12 cellular contexts compared by ENCODE assay signal in genomic region chr6:44266347-44266746, GRCh38. TPM values are rescaled to one million over a fixed set of nuclear protein-coding genes. Genes with fewer than 3 reads are reported as not detected.
DNase-seq lines count a peak whose midpoint lies in the region; ATAC-seq and TF ChIP-seq lines count a peak whose summit lies in the region.
"Had no signal": no experiment of that assay in that cellular context is flagged by ENCODE, and none has a peak within 500 bp of the region (broad histone marks: within the 10 kb centered on the region; RNA-seq: fewer than 3 reads in every experiment).

No MANE protein-coding gene starts in this region.

- POLR2A ChIA-PET in MCF 10A (lab: Yijun Ruan, JAX) = interaction anchor here (0.6 to 4.2 kb wide), 2 partner anchors 73 to 1510 kb away, joined by 6 to 17 read pairs; no protein-coding TSS in a partner anchor

- no peak overlapping the region for H3K9ac ChIP-seq in mammary epithelial cell (ENCODE audit: insufficient read depth, low read length)
- H3K9ac ChIP-seq in subcutaneous abdominal adipose tissue (ENCODE audit: low read length in 5 of 5) = no peak overlapping the region
- H3K9ac ChIP-seq: BLaER1 had no signal

- DNase-seq in MCF 10A (ENCODE audit: unreplicated experiment) (no peak), mammary epithelial cell (no peak), middle frontal gyrus (ENCODE audit: extremely low spot score, low spot score) (no peak), NCI-H510A treated with DMSO at 0.1 percent for 48 hours (lab: John Stamatoyannopoulos, UW) (no peak)
- DNase-seq: stimulated activated CD4-positive, alpha-beta T cell treated with anti-CD3 and anti-CD28 coated beads, Interleukin-15, amount 100 ng/mL, for 24 hours had no signal

- H3K9me3 ChIP-seq in mammary epithelial cell (replicated peaks; ENCODE audit: insufficient read depth, low read length) = no peaks in the 10 kb centered on the region
- no peaks in the 10 kb centered on the region for H3K9me3 ChIP-seq in subcutaneous abdominal adipose tissue (ENCODE audit: control insufficient read depth in 5 of 5, low read length in 5 of 5)
- H3K9me3 ChIP-seq: BLaER1, thoracic aorta had no signal

- H4K20me1 ChIP-seq in mammary epithelial cell (ENCODE audit: insufficient read depth, low read length) = no peaks in the 10 kb centered on the region

- H3K36me3 ChIP-seq in mammary epithelial cell (ENCODE audit: insufficient read depth, low read length) = no peaks in the 10 kb centered on the region
- H3K36me3 ChIP-seq in subcutaneous abdominal adipose tissue (ENCODE audit: control insufficient read depth in 5 of 5, insufficient read depth in 5 of 5, low read length in 5 of 5) = peaks cover 0 to 8% (median 4%) of the 10 kb centered on the region in 5 donors
- H3K36me3 ChIP-seq: thoracic aorta had no signal

- H3K4me2 ChIP-seq in mammary epithelial cell (ENCODE audit: insufficient read depth, low read depth, low read length) = no peak overlapping the region

- no peak overlapping the region for H2AFZ ChIP-seq in mammary epithelial cell (ENCODE audit: low read depth, low read length)

- intact Hi-C loops in MCF 10A (cut with micrococcal nuclease) (loop anchor here (5.0 kb wide), 1 partner anchor 191 kb away; no protein-coding TSS in a partner anchor), mammary epithelial cell (cut with micrococcal nuclease) (no loop called here)

- peaks cover 32% of the 10 kb centered on the region for H3K4me1 ChIP-seq in mammary epithelial cell (ENCODE audit: insufficient read depth, low read length)
- peaks cover 10 to 39% (median 29%) of the 10 kb centered on the region in 5 donors for H3K4me1 ChIP-seq in subcutaneous abdominal adipose tissue (ENCODE audit: control insufficient read depth in 5 of 5, insufficient read depth in 5 of 5, low read length in 5 of 5)

- no peaks in the 10 kb centered on the region for H3K36me3 Mint-ChIP-seq in MCF 10A (ENCODE audit: insufficient read depth, unreplicated experiment)
- H3K36me3 Mint-ChIP-seq in activated naive CD8-positive, alpha-beta T cell = no peaks in the 10 kb centered on the region

- WGBS in mammary epithelial cell (ENCODE audit: low coverage, missing lambda C conversion rate) = 89% methylated on average over 3 of the region's 3 CpGs

- H3K27me3 ChIP-seq in mammary epithelial cell (ENCODE audit: insufficient read depth, low read length) (no peaks in the 10 kb centered on the region), subcutaneous abdominal adipose tissue (ENCODE audit: control insufficient read depth in 5 of 5, insufficient read depth in 4 of 5, low read length in 5 of 5) (peaks cover 4 to 26% (median 22%) of the 10 kb centered on the region in 5 donors)

- BruUV-seq in MCF 10A (replicated peaks; lab: Mats Ljungman, UMichigan) = no TSS peak
- BruUV-seq in mammary epithelial cell (replicated peaks; lab: Mats Ljungman, UMichigan) = no TSS peak

- peaks cover 14% of the 10 kb centered on the region for H3K27me3 Mint-ChIP-seq in MCF 10A (ENCODE audit: insufficient read depth, unreplicated experiment)
- peaks cover 1% of the 10 kb centered on the region for H3K27me3 Mint-ChIP-seq in activated naive CD8-positive, alpha-beta T cell

- H3K27ac ChIP-seq in mammary epithelial cell (ENCODE audit: insufficient read depth, low read depth, low read length) = no peak overlapping the region
- H3K27ac ChIP-seq in subcutaneous abdominal adipose tissue (ENCODE audit: low read depth, low read length) = peak overlapping the region; percentile 10
- H3K27ac ChIP-seq: BLaER1, thoracic aorta had no signal

- no peak overlapping the region for H3K4me3 ChIP-seq in mammary epithelial cell (replicated peaks in 1 of 3; ENCODE audit: insufficient read depth in 1 of 3, low read depth in 2 of 3, low read length in 3 of 3)
- H3K4me3 ChIP-seq in subcutaneous abdominal adipose tissue (ENCODE audit: low read depth in 1 of 5, low read length in 5 of 5) = no peak overlapping the region

- no peak for TF ChIP-seq CTCF in MCF 10A (IDR thresholded peaks at IDR 0.05; ENCODE audit: unreplicated experiment)
- no peak for TF ChIP-seq CTCF in mammary epithelial cell (conservative IDR thresholded peaks at IDR 0.05 in 1 of 2, IDR thresholded peaks at IDR 0.05 in 1 of 2; ENCODE audit: extremely low read depth in 1 of 2, insufficient read depth in 1 of 2, low read depth in 1 of 2, low read length in 2 of 2)

- CTCF ChIA-PET in MCF 10A (lab: Yijun Ruan, JAX) = interaction anchor here (0.6 to 5.8 kb wide), 13 partner anchors 9 to 504 kb away, joined by 3 to 214 read pairs (median 4); partner anchors contain the start of gene SLC35B2
- CTCF ChIA-PET in mammary epithelial cell (lab: Charles Lee; ENCODE audit: low non-redundant PET) = interaction anchor here (0.6 to 0.7 kb wide), 2 partner anchors 73 to 559 kb away, joined by 4 read pairs; no protein-coding TSS in a partner anchor

- in situ Hi-C loops in mammary epithelial cell (cut with MboI; ENCODE audit: low sequenced_read_pairs in 2 of 2) = loop anchor here in 1 of 2 donors (5.0 kb wide), 1 partner anchor 76 kb away; the partner anchor contains the start of gene SPATS1

- H3K4me3 Mint-ChIP-seq in MCF 10A (ENCODE audit: unreplicated experiment) = peak overlapping the region; percentile 91
- H3K4me3 Mint-ChIP-seq in activated naive CD8-positive, alpha-beta T cell = peak overlapping the region; percentile 63

- H3K27ac Mint-ChIP-seq in MCF 10A (ENCODE audit: low read depth, unreplicated experiment) = no peak overlapping the region
- peak overlapping the region; percentile 58 for H3K27ac Mint-ChIP-seq in activated naive CD8-positive, alpha-beta T cell

- no peaks in the 10 kb centered on the region for H3K9me3 Mint-ChIP-seq in MCF 10A (ENCODE audit: unreplicated experiment)
- no peaks in the 10 kb centered on the region for H3K9me3 Mint-ChIP-seq in activated naive CD8-positive, alpha-beta T cell (ENCODE audit: low read depth)

- peaks cover 35% of the 10 kb centered on the region for H3K79me2 ChIP-seq in mammary epithelial cell (ENCODE audit: insufficient read depth, low read length)

- peaks cover 23% of the 10 kb centered on the region for H3K4me1 Mint-ChIP-seq in MCF 10A (ENCODE audit: insufficient read depth, unreplicated experiment)
- peaks cover 39% of the 10 kb centered on the region for H3K4me1 Mint-ChIP-seq in activated naive CD8-positive, alpha-beta T cell (ENCODE audit: low read depth)

- peak; percentile 32 for ATAC-seq in HG02798 (IDR thresholded peaks at IDR 0.05; ENCODE audit: poor library complexity, unreplicated experiment)
- ATAC-seq in GM18519 (IDR thresholded peaks at IDR 0.05; ENCODE audit: low FRiP score, unreplicated experiment) = no peak

- dilution Hi-C loops in mammary epithelial cell (cut with HindIII; ENCODE audit: low sequenced_read_pairs) = loop anchor here (5.0 kb wide), 1 partner anchor 41 kb away; no protein-coding TSS in a partner anchor

RNA-seq across cellular contexts. Expression of gene NFKBIE, which starts 1.0 kb away (rescaled TPM):
- total RNA-seq in MCF 10A (2022) = 6.0 and 8.8 TPM in 2 replicates
- total RNA-seq in mammary epithelial cell = 10 to 100 TPM in 1 of 2 donors, 1 to 10 TPM in 1; 4.7 to 10.4 TPM
- 6.6 TPM for polyA plus RNA-seq in mammary epithelial cell
- polyA minus RNA-seq in mammary epithelial cell = 2.8 TPM

RNA-seq across cellular contexts. Expression of gene TMEM151B, which starts 3.9 kb away (rescaled TPM):
- total RNA-seq in MCF 10A (2022) (not detected in 2 replicates), mammary epithelial cell (not detected)
- polyA plus RNA-seq in mammary epithelial cell = 0.01 TPM
- not detected for polyA minus RNA-seq in mammary epithelial cell
- total RNA-seq: glomerular endothelial cell, thoracic aorta had no signal

RNA-seq across cellular contexts. Expression of gene SLC35B2, which starts 9.0 kb away (rescaled TPM):
- total RNA-seq in MCF 10A (2022) (27.1 and 31.3 TPM in 2 replicates), mammary epithelial cell (10 to 100 TPM; 72.6 to 76.3 TPM)
- polyA plus RNA-seq in mammary epithelial cell = 134 TPM
- 104 TPM for polyA minus RNA-seq in mammary epithelial cell

RNA-seq across cellular contexts. Expression of gene HSP90AB1, which starts 19.4 kb away (rescaled TPM):
- 546 and 577 TPM in 2 replicates for total RNA-seq in MCF 10A (2022)
- total RNA-seq in mammary epithelial cell = 100 to 1,000 TPM; 872 to 986 TPM
- polyA plus RNA-seq in mammary epithelial cell = 1,054 TPM
- polyA minus RNA-seq in mammary epithelial cell = 1,190 TPM

RNA-seq across cellular contexts. Expression of gene SLC29A1, which starts 43.0 kb away (rescaled TPM):
- total RNA-seq in MCF 10A (2022) (6.8 and 7.0 TPM in 2 replicates), mammary epithelial cell (10 to 100 TPM; 45.7 to 55.5 TPM)
- 156 TPM for polyA plus RNA-seq in mammary epithelial cell
- 157 TPM for polyA minus RNA-seq in mammary epithelial cell
